In the genomic region with DNA sequence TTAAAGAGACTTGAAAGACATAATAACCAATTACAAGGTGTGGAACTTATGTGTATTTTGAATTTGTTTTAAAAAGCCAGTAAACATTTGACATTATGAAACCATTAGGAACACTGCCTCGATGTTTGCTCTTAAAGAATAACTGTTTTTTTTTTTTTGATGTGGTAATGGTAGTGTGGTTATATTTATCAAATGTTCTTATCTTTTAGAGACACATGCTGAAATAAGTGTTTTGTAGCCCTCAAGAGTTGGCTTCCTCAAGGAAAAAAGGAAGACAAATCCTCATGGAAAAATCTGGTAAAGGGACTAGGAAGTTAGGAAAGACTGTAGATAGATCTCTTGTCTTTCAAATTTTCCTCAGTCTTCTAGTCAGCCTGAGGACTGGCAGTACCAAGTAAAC, we compare ENCODE assay signal across 14 cellular contexts. TPM values are rescaled to one million over a fixed set of nuclear protein-coding genes. Genes with fewer than 3 reads are reported as not detected.
DNase-seq lines count a peak whose midpoint lies in the region; ATAC-seq and TF ChIP-seq lines count a peak whose summit lies in the region.
"Had no signal": no experiment of that assay in that cellular context is flagged by ENCODE, and none has a peak within 500 bp of the region (broad histone marks: within the 10 kb centered on the region; RNA-seq: fewer than 3 reads in every experiment).

No MANE protein-coding gene starts in this region.

- no peak for ATAC-seq in Panc1
- ATAC-seq: A549 had no signal

- H3K9me3 ChIP-seq in OCI-LY3 (ENCODE audit: insufficient read depth, low read length) (no peaks in the 10 kb centered on the region), Panc1 (ENCODE audit: control insufficient read depth, insufficient read depth, low read depth, low read length) (no peaks in the 10 kb centered on the region)
- H3K9me3 ChIP-seq: A549, HAP-1 had no signal

- CTCF ChIA-PET in Panc1 (lab: Charles Lee) = no interaction called here

- H3K27me3 ChIP-seq in OCI-LY3 (ENCODE audit: low read depth, low read length) (peaks cover 27% of the 10 kb centered on the region), Panc1 (ENCODE audit: control insufficient read depth, insufficient read depth, low read length) (no peaks in the 10 kb centered on the region)

- no peaks in the 10 kb centered on the region for H3K36me3 Mint-ChIP-seq in activated naive CD4-positive, alpha-beta T cell treated with anti-CD3 and anti-CD28 coated beads, Interleukin-2, amount 50 U/mL, for 24 hours

- H3K9ac ChIP-seq in OCI-LY3 (ENCODE audit: low read length) = no peak overlapping the region

- H3K27ac Mint-ChIP-seq in activated naive CD4-positive, alpha-beta T cell treated with anti-CD3 and anti-CD28 coated beads, Interleukin-2, amount 50 U/mL, for 24 hours = peak overlapping the region; percentile 3

- no peaks in the 10 kb centered on the region for H3K36me3 ChIP-seq in OCI-LY3 (replicated peaks; ENCODE audit: low read depth, low read length)
- no peaks in the 10 kb centered on the region for H3K36me3 ChIP-seq in Panc1 (ENCODE audit: control insufficient read depth, insufficient read depth, low read length)
- H3K36me3 ChIP-seq: HAP-1 had no signal

- no peak overlapping the region for H3K4me3 ChIP-seq in OCI-LY3 (ENCODE audit: low read length)
- no peak overlapping the region for H3K4me3 ChIP-seq in Panc1 (ENCODE audit: low read depth in 2 of 2, low read length in 2 of 2)

- no peak overlapping the region for H3K27ac ChIP-seq in OCI-LY3 (ENCODE audit: low read length)
- peak overlapping the region; percentile 86 for H3K27ac ChIP-seq in Panc1 (ENCODE audit: low read length)
- H3K27ac ChIP-seq: GM23248, HL-60 had no signal

- peaks cover 26% of the 10 kb centered on the region for H3K79me2 ChIP-seq in OCI-LY3 (ENCODE audit: low read length)

- no peak for DNase-seq in activated naive CD4-positive, alpha-beta T cell treated with Interleukin-2 at 50 U/mL for 16 hours
- DNase-seq in Panc1 (ENCODE audit: low read depth, low spot score) (no peak), C1 segment of cervical spinal cord (lab: John Stamatoyannopoulos, UW) (no peak), kidney glomerular epithelial cell (lab: John Stamatoyannopoulos, UW) (no peak)
- DNase-seq in activated CD4-positive, alpha-beta T cell treated with anti-CD3 and anti-CD28 coated beads for 4 hours = no peak
- DNase-seq: Calu3; CD4-positive, alpha-beta memory T cell; GM23248; IMR-90 had no signal

- H2AFZ ChIP-seq in OCI-LY3 (ENCODE audit: low read depth, low read length) = no peak overlapping the region

- in situ Hi-C loops in Panc1 (cut with HindIII; ENCODE audit: low pct_unique_long_range_greater_than_20kb, low sequenced_read_pairs) = no loop called here

- peak overlapping the region; percentile 86; the same call in 1 of the 2 replicates for H3K4me2 ChIP-seq in OCI-LY3 (ENCODE audit: low read length)

- H4K20me1 ChIP-seq in OCI-LY3 (ENCODE audit: insufficient read depth, low read length) = peaks cover 20% of the 10 kb centered on the region

- H3K27me3 Mint-ChIP-seq in activated naive CD4-positive, alpha-beta T cell treated with anti-CD3 and anti-CD28 coated beads, Interleukin-2, amount 50 U/mL, for 24 hours = peaks cover 14% of the 10 kb centered on the region

- no peaks in the 10 kb centered on the region for H3K9me3 Mint-ChIP-seq in activated naive CD4-positive, alpha-beta T cell treated with anti-CD3 and anti-CD28 coated beads, Interleukin-2, amount 50 U/mL, for 24 hours

- peaks cover 17% of the 10 kb centered on the region for H3K4me1 ChIP-seq in OCI-LY3 (ENCODE audit: low read length)
- peaks cover 15% of the 10 kb centered on the region for H3K4me1 ChIP-seq in Panc1 (ENCODE audit: control insufficient read depth, insufficient read depth, low read length)

- intact Hi-C loops in Panc1 (cut with micrococcal nuclease; ENCODE audit: unreplicated experiment) = no loop called here

- no peak for TF ChIP-seq CTCF in OCI-LY3 (IDR thresholded peaks at IDR 0.05; ENCODE audit: low read depth, low read length)
- no peak for TF ChIP-seq CTCF in Panc1 (IDR thresholded peaks at IDR 0.05)

- POLR2A ChIA-PET in Panc1 (lab: Charles Lee) = no interaction called here

- peaks cover 18% of the 10 kb centered on the region for H3K4me1 Mint-ChIP-seq in activated naive CD4-positive, alpha-beta T cell treated with anti-CD3 and anti-CD28 coated beads, Interleukin-2, amount 50 U/mL, for 24 hours

- BruUV-seq in Panc1 (replicated peaks; lab: Mats Ljungman, UMichigan) = no TSS peak

- no peak overlapping the region for H3K4me3 Mint-ChIP-seq in activated naive CD4-positive, alpha-beta T cell treated with anti-CD3 and anti-CD28 coated beads, Interleukin-2, amount 50 U/mL, for 24 hours

RNA-seq across cellular contexts. Expression of a gene that starts 2.2 kb away (rescaled TPM):
- 22.7 TPM for total RNA-seq in Panc1 (2021; ENCODE audit: unreplicated experiment)
- 24.9 TPM for polyA plus RNA-seq in Panc1 (2012; ENCODE audit: insufficient read length)
- polyA plus RNA-seq: CD4-positive, alpha-beta memory T cell had no signal
